Comparison of ENCODE assay signal across 7 cellular contexts in genomic region chr22:35737886-35738285, GRCh38. TPM values are rescaled to one million over a fixed set of nuclear protein-coding genes. Genes with fewer than 3 reads are reported as not detected.
"Had no signal": no experiment of that assay in that cellular context is flagged by ENCODE, and none has a peak within 500 bp of the region (broad histone marks: within the 10 kb centered on the region; RNA-seq: fewer than 3 reads in every experiment).

No MANE protein-coding gene starts in this region.

RNA-seq across cellular contexts. Expression of gene APOL5, which starts 20.2 kb away (rescaled TPM):
- total RNA-seq: HT1080, K562, M059J, PC-3, SK-MEL-5 had no signal
- polyA plus RNA-seq: IgD-negative memory B cell, K562, SK-N-SH had no signal
